Comparison of ENCODE assay signal across 25 cellular contexts in genomic region chr5:58902305-58902704, GRCh38.
"Had no signal": no experiment of that assay in that cellular context is flagged by ENCODE, and none has a peak within 500 bp of the region (broad histone marks: within the 10 kb centered on the region; RNA-seq: fewer than 3 reads in every experiment).

No MANE protein-coding gene starts in this region.

- ATAC-seq: left lobe of liver; naive thymus-derived CD4-positive, alpha-beta T cell; right lobe of liver; stimulated activated naive B cell treated with anti-CD40 and anti-IgM and Interleukin-4, amounts not matched to agents 10 μg/mL and 1 μg/mL and 100 μg/mL, for 72 hours had no signal

- H3K27ac Mint-ChIP-seq: dendritic cell treated with granulocyte-macrophage colony-stimulating factor and Interleukin-4, amounts not matched to agents 40 ng/mL and 50 ng/mL, for 4 days; endodermal cell; naive thymus-derived CD4-positive, alpha-beta T cell; progenitor cell of endocrine pancreas; stimulated activated naive B cell treated with anti-CD40 and anti-IgM and Interleukin-4, amounts not matched to agents 10 μg/mL and 1 μg/mL and 100 μg/mL, for 72 hours; stimulated activated naive CD8-positive, alpha-beta T cell treated with anti-CD3 and anti-CD28 coated beads, Interleukin-15, Interleukin-2, amounts not matched to agents 100 ng/mL and 50 ng/mL, for 24 hours had no signal

- H3K27me3 ChIP-seq: colonic mucosa, esophagus squamous epithelium, hepatocyte, neutrophil, right lobe of liver, tibial nerve, upper lobe of left lung had no signal

- H3K4me1 ChIP-seq: colonic mucosa, esophagus squamous epithelium, parathyroid adenoma, right lobe of liver, tibial nerve, upper lobe of left lung had no signal

- H3K4me3 ChIP-seq: colonic mucosa, esophagus squamous epithelium, hepatocyte, right lobe of liver, thoracic aorta, tibial nerve, upper lobe of left lung had no signal

- H3K36me3 Mint-ChIP-seq: stimulated activated naive B cell treated with anti-CD40 and anti-IgM and Interleukin-4, amounts not matched to agents 10 μg/mL and 1 μg/mL and 100 μg/mL, for 72 hours had no signal

- H3K36me3 ChIP-seq: colonic mucosa, esophagus squamous epithelium, neutrophil, right lobe of liver, thoracic aorta, tibial nerve, upper lobe of left lung had no signal

- H3K27me3 Mint-ChIP-seq: dendritic cell treated with granulocyte-macrophage colony-stimulating factor and Interleukin-4, amounts not matched to agents 40 ng/mL and 50 ng/mL, for 4 days had no signal

- H3K4me2 ChIP-seq: hepatocyte had no signal

- H3K4me3 Mint-ChIP-seq: dendritic cell treated with granulocyte-macrophage colony-stimulating factor and Interleukin-4, amounts not matched to agents 40 ng/mL and 50 ng/mL, for 4 days; endodermal cell; naive thymus-derived CD4-positive, alpha-beta T cell; stimulated activated naive B cell treated with anti-CD40 and anti-IgM and Interleukin-4, amounts not matched to agents 10 μg/mL and 1 μg/mL and 100 μg/mL, for 72 hours; stimulated activated naive CD8-positive, alpha-beta T cell treated with anti-CD3 and anti-CD28 coated beads, Interleukin-15, Interleukin-2, amounts not matched to agents 100 ng/mL and 50 ng/mL, for 24 hours had no signal

- H3K79me2 ChIP-seq: hepatocyte, parathyroid adenoma had no signal

- H3K9me3 ChIP-seq: colonic mucosa, neutrophil, right lobe of liver, thoracic aorta, upper lobe of left lung had no signal

- H3K27ac ChIP-seq: colonic mucosa, esophagus squamous epithelium, hepatocyte, neutrophil, parathyroid adenoma, right lobe of liver, thoracic aorta, tibial nerve, upper lobe of left lung had no signal

- FAIRE-seq: endothelial cell of umbilical vein, frontal cortex, kidney, small intestine, urothelium cell line had no signal

- H3K9ac ChIP-seq: parathyroid adenoma had no signal

- DNase-seq: colonic mucosa; effector CD8-positive, alpha-beta T cell; endodermal cell; esophagus squamous epithelium; kidney; mesenchymal stem cell; naive thymus-derived CD4-positive, alpha-beta T cell; right lobe of liver; small intestine; stimulated activated CD4-positive, alpha-beta T cell treated with anti-CD3 and anti-CD28 coated beads, Interleukin-15, amount 100 ng/mL, for 24 hours; stimulated activated CD4-positive, alpha-beta T cell treated with anti-CD3 and anti-CD28 coated beads, Interleukin-2, amount 100 ng/mL, for 48 hours; stimulated activated naive B cell treated with anti-CD40 and anti-IgM and Interleukin-4, amounts not matched to agents 10 μg/mL and 1 μg/mL and 100 μg/mL, for 72 hours; upper lobe of left lung had no signal

- H3K9me3 Mint-ChIP-seq: dendritic cell treated with granulocyte-macrophage colony-stimulating factor and Interleukin-4, amounts not matched to agents 40 ng/mL and 50 ng/mL, for 4 days had no signal

- H2AFZ ChIP-seq: hepatocyte, parathyroid adenoma had no signal

- H3K4me1 Mint-ChIP-seq: naive thymus-derived CD4-positive, alpha-beta T cell; stimulated activated naive B cell treated with anti-CD40 and anti-IgM and Interleukin-4, amounts not matched to agents 10 μg/mL and 1 μg/mL and 100 μg/mL, for 72 hours had no signal
